ENCODE assay signal across 1 cellular context in the genomic region with DNA sequence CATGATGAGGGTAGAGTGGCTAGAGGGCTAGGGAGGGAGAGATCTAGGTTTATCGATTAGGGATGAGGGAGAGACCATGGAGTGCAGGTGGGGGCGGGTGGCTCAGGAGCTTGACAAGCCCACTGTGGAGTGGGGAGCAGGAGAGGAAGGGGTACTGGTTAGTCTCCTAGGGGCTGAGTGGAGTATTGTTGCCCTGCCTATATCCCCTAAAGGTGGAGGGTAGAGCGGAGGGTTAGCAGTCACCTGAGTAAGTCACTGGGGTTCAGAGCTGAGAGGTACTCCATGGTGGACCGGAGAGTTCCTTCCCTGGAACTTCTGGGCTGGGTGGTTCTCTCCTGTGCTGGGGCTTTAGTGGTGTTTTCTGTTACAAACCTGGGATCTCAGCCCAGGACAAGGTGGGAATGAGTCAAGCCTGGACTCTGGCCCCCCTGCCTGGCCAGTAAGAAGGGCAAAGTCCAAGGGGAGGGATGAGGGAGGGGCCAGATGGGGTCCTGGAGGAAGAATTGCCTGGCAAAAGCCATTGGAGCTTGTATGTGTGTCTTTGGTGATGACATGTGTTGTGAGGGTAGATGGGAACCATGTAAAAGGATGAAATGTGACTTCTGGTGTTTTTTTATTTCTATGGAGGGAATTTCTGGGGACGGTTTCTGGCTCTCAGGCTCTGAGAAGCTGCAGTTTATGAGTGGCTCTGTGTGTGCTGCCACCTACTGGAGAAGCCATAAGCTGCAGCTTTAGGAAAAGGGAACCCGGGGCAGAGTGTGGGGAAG.
TF ChIP-seq lines count a peak whose summit lies in the region.

A gene with protein sequence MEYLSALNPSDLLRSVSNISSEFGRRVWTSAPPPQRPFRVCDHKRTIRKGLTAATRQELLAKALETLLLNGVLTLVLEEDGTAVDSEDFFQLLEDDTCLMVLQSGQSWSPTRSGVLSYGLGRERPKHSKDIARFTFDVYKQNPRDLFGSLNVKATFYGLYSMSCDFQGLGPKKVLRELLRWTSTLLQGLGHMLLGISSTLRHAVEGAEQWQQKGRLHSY (minus strand): TSS at position 403 of the 767 bp plus-strand sequence. CDS start 119 bp downstream, at position 284.

TF ChIP-seq in neural cell, 6 proteins besides CTCF, POLR2A, EP300 and RAD21 (continued from another document):
- TF ChIP-seq, protein P1, sequence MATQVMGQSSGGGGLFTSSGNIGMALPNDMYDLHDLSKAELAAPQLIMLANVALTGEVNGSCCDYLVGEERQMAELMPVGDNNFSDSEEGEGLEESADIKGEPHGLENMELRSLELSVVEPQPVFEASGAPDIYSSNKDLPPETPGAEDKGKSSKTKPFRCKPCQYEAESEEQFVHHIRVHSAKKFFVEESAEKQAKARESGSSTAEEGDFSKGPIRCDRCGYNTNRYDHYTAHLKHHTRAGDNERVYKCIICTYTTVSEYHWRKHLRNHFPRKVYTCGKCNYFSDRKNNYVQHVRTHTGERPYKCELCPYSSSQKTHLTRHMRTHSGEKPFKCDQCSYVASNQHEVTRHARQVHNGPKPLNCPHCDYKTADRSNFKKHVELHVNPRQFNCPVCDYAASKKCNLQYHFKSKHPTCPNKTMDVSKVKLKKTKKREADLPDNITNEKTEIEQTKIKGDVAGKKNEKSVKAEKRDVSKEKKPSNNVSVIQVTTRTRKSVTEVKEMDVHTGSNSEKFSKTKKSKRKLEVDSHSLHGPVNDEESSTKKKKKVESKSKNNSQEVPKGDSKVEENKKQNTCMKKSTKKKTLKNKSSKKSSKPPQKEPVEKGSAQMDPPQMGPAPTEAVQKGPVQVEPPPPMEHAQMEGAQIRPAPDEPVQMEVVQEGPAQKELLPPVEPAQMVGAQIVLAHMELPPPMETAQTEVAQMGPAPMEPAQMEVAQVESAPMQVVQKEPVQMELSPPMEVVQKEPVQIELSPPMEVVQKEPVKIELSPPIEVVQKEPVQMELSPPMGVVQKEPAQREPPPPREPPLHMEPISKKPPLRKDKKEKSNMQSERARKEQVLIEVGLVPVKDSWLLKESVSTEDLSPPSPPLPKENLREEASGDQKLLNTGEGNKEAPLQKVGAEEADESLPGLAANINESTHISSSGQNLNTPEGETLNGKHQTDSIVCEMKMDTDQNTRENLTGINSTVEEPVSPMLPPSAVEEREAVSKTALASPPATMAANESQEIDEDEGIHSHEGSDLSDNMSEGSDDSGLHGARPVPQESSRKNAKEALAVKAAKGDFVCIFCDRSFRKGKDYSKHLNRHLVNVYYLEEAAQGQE (IDR thresholded peaks at IDR 0.05; ENCODE audit: borderline replicate concordance), result no peak
- TF ChIP-seq SMC3 (conservative IDR thresholded peaks at IDR 0.05; ENCODE audit: poor library complexity), result peak; percentile 75
- TF ChIP-seq POLR2AphosphoS5 (IDR thresholded peaks at IDR 0.05), result no peak
- TF ChIP-seq EZH2 (IDR thresholded peaks at IDR 0.05; ENCODE audit: borderline replicate concordance, insufficient read depth, low read length, poor library complexity, severe bottlenecking), result no peak
